In the genomic region with DNA sequence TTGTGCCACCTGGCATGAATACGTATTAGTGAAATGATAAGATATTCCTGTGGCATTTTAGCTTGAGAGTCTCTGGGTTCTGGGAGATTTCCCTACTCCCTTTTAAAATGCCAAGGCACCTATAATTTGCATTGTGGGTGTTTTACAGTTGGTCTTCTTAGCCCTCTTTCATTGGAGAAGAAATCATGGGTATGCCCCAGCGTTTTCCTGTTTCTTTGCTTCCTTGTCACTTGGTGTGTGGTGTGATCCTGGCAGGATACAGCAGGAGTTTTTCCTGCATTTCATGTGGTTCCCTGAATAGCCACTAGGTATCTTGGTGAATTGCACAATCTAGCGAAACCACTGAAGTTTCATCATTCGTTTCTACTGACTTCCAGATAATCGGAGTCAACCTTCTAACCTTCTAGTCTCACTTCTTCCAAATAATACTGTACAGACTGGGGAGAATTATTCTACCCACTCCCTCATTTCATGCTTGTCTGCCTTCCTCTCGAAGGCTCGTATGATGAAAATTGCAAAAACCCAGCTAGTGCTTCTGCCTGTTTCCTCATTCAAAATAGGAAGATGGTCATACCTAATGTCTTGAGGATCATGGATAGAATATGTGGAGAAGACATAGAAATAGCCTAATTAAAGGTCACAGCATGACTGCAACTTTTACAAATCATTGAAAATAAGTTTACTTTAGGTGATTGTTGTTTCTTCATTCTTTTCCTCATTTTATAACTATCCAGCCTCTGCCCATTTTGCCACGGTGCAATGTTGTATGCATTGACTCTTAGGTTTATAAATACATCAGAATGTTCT, we compare ENCODE assay signal across 8 cellular contexts. TPM values are rescaled to one million over a fixed set of nuclear protein-coding genes. Genes with fewer than 3 reads are reported as not detected.
A peak's percentile ranks its signal among the peaks of the same experiment; 100 is the strongest.
DNase-seq lines count a peak whose midpoint lies in the region; ATAC-seq and TF ChIP-seq lines count a peak whose summit lies in the region.

No MANE protein-coding gene starts in this region.

- H3K27me3 Mint-ChIP-seq in activated CD4-positive, alpha-beta T cell treated with anti-CD3 and anti-CD28 coated beads, Interleukin-2, amount 10 ng/mL, durations not matched to agents 24 days and 14 days = no peaks in the 10 kb centered on the region
- H3K27me3 Mint-ChIP-seq in neural progenitor cell (ENCODE audit: insufficient read depth, low read depth) = peaks cover 22% of the 10 kb centered on the region

- H3K27ac Mint-ChIP-seq in activated CD4-positive, alpha-beta T cell treated with anti-CD3 and anti-CD28 coated beads, Interleukin-2, amount 10 ng/mL, durations not matched to agents 24 days and 14 days = peak overlapping the region; percentile 92
- no peak overlapping the region for H3K27ac Mint-ChIP-seq in neural progenitor cell

- H3K4me1 ChIP-seq in duodenal mucosa (ENCODE audit: control insufficient read depth in 1 of 2, insufficient read depth in 2 of 2, low read length in 2 of 2) (peaks cover 55 to 59% of the 10 kb centered on the region in 2 donors), neural progenitor cell (peaks cover 12% of the 10 kb centered on the region)

- H3K9me3 ChIP-seq in duodenal mucosa (ENCODE audit: control insufficient read depth in 1 of 2, low read length in 2 of 2) (no peaks in the 10 kb centered on the region), neural progenitor cell (ENCODE audit: low read depth) (no peaks in the 10 kb centered on the region)

- peaks cover 25% of the 10 kb centered on the region in 2 donors for H3K36me3 ChIP-seq in duodenal mucosa (ENCODE audit: control insufficient read depth in 1 of 2, insufficient read depth in 2 of 2, low read length in 2 of 2)
- H3K36me3 ChIP-seq in neural progenitor cell = no peaks in the 10 kb centered on the region

- H3K4me1 Mint-ChIP-seq in activated CD4-positive, alpha-beta T cell treated with anti-CD3 and anti-CD28 coated beads, Interleukin-2, amount 10 ng/mL, durations not matched to agents 24 days and 14 days = peaks cover 42% of the 10 kb centered on the region
- H3K4me1 Mint-ChIP-seq in neural progenitor cell = peaks cover 54% of the 10 kb centered on the region

- H3K9ac ChIP-seq in duodenal mucosa (ENCODE audit: low read depth in 1 of 2, low read length in 2 of 2) (peak overlapping the region; percentile 78 to 89), neural progenitor cell (no peak overlapping the region)

- H3K27ac ChIP-seq in duodenal mucosa (ENCODE audit: low read depth, low read length) (peak overlapping the region; percentile 71), neural progenitor cell (no peak overlapping the region)

- no peak overlapping the region for H2AFZ ChIP-seq in neural progenitor cell (replicated peaks)

- H3K27me3 ChIP-seq in duodenal mucosa (ENCODE audit: control insufficient read depth in 1 of 2, insufficient read depth in 2 of 2, low read length in 2 of 2) = no peaks in the 10 kb centered on the region
- peaks cover 99% of the 10 kb centered on the region for H3K27me3 ChIP-seq in neural progenitor cell

- H3K4me3 Mint-ChIP-seq in activated CD4-positive, alpha-beta T cell treated with anti-CD3 and anti-CD28 coated beads, Interleukin-2, amount 10 ng/mL, durations not matched to agents 24 days and 14 days = peak overlapping the region; percentile 96
- peak overlapping the region; percentile 66 for H3K4me3 Mint-ChIP-seq in neural progenitor cell

- no peaks in the 10 kb centered on the region for H3K9me3 Mint-ChIP-seq in activated CD4-positive, alpha-beta T cell treated with anti-CD3 and anti-CD28 coated beads, Interleukin-2, amount 10 ng/mL, durations not matched to agents 24 days and 14 days
- no peaks in the 10 kb centered on the region for H3K9me3 Mint-ChIP-seq in neural progenitor cell

- H3F3A ChIP-seq in neural progenitor cell (ENCODE audit: low read depth) = peaks cover 26% of the 10 kb centered on the region

- no peak overlapping the region for H3K4me2 ChIP-seq in neural progenitor cell

- no peak for ATAC-seq in HG03378 (IDR thresholded peaks at IDR 0.05; ENCODE audit: unreplicated experiment)

- peak; percentile 66 for DNase-seq in activated CD4-positive, alpha-beta T cell treated with anti-CD3 and anti-CD28 coated beads, Interleukin-2, amount 10 ng/mL, durations not matched to agents 24 days and 14 days
- no peak for DNase-seq in activated CD4-positive, alpha-beta T cell treated with anti-CD3 and anti-CD28 coated beads, Interleukin-2, amount 50 U/mL, for 48 hours
- DNase-seq in RKO (ENCODE audit: low spot score) = peak; percentile 87
- no peak for DNase-seq in neural progenitor cell (ENCODE audit: low spot score)
- no peak for DNase-seq in ureter (ENCODE audit: low spot score)
- no peak for DNase-seq in NCI-H446 treated with DMSO at 0.1 percent for 48 hours (lab: John Stamatoyannopoulos, UW)

- intact Hi-C loops in activated CD4-positive, alpha-beta T cell treated with anti-CD3 and anti-CD28 coated beads, Interleukin-2, amount 10 ng/mL, durations not matched to agents 24 days and 14 days (cut with micrococcal nuclease) = no loop called here

- peaks cover 66% of the 10 kb centered on the region for H3K36me3 Mint-ChIP-seq in activated CD4-positive, alpha-beta T cell treated with anti-CD3 and anti-CD28 coated beads, Interleukin-2, amount 10 ng/mL, durations not matched to agents 24 days and 14 days (ENCODE audit: low read depth)
- H3K36me3 Mint-ChIP-seq in neural progenitor cell = peaks cover 11% of the 10 kb centered on the region

- peaks cover 16% of the 10 kb centered on the region for H4K20me1 ChIP-seq in neural progenitor cell (ENCODE audit: low read depth)

- TF ChIP-seq CTCF in neural progenitor cell (IDR thresholded peaks at IDR 0.05) = peak; percentile 34

- no peaks in the 10 kb centered on the region for H3K79me2 ChIP-seq in neural progenitor cell (ENCODE audit: low read depth)

- H3K4me3 ChIP-seq in duodenal mucosa (ENCODE audit: low read depth in 1 of 2, low read length in 2 of 2) (peak overlapping the region; percentile 70 to 99), neural progenitor cell (no peak overlapping the region)

RNA-seq across cellular contexts. Expression of a gene that starts 2.7 kb away (rescaled TPM):
- total RNA-seq in activated CD4-positive, alpha-beta T cell treated with anti-CD3 and anti-CD28 coated beads, Interleukin-2, amount 10 ng/mL, durations not matched to agents 24 days and 14 days = 368 and 375 TPM in 2 replicates
- 0.34 and 0.50 TPM in 2 replicates for total RNA-seq in neural progenitor cell (ENCODE audit: low replicate concordance)
- 206 TPM for total RNA-seq in ureter

Comparison
In these comparisons a context has a peak if more than half of its experiments do, and no peak if none do; other contexts are left out.
1. DNase-seq: peak in activated CD4-positive, alpha-beta T cell treated with anti-CD3 and anti-CD28 coated beads, Interleukin-2, amount 10 ng/mL, durations not matched to agents 24 days and 14 days (single experiment) and RKO (single experiment); none in activated CD4-positive, alpha-beta T cell treated with anti-CD3 and anti-CD28 coated beads, Interleukin-2, amount 50 U/mL, for 48 hours (0 of 2), neural progenitor cell (single experiment), ureter (single experiment) and NCI-H446 treated with DMSO at 0.1 percent for 48 hours (single experiment).
2. RNA of a gene that starts 2.7 kb away (total RNA-seq): 368 to 375 TPM in activated CD4-positive, alpha-beta T cell treated with anti-CD3 and anti-CD28 coated beads, Interleukin-2, amount 10 ng/mL, durations not matched to agents 24 days and 14 days and 206 TPM in ureter (single experiment); 0.34 to 0.50 TPM in neural progenitor cell; every median in the first group is over 100 times any median in the second.